ENCODE assay signal across 2 cellular contexts in the genomic region with DNA sequence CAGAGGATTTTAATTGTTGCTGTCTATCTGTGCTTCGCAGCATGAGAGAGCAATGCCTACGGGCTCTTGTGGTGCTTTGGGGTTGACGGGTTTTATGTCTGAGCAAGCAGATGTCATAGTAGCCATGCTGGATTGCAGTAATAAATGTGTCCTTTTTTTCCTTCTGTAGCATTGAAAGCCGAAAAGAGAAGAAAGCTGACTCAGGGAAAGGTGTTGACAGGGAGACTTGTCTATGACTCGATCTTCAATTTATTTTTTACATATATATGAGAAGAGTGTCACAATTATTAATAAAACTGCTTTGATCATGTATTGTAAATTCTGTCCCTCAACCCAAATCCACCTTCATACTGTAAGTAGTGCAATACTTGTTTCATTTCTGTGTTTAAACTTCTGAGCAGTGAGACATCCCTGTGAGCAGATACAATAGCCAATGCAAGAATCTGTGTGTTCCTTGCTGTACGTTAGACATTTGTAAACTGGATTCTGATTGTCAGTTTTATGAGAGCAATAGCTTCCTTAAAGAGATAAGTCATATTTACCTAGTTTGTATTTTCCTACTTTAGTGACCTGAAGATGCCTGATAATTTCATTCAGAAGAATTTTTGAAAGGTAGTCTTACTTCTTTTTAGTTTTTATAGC.
TF ChIP-seq lines count a peak whose summit lies in the region.

No MANE protein-coding gene starts in this region.

TF ChIP-seq in HepG2, 621 proteins besides CTCF, POLR2A, EP300 and RAD21:
- TF ChIP-seq ATM (IDR thresholded peaks at IDR 0.05; ENCODE audit: borderline replicate concordance), result no peak
- TF ChIP-seq ARNT (IDR thresholded peaks at IDR 0.05), result no peak
- peak; percentile 56; the same call in 1 of the 2 replicates for TF ChIP-seq MAFF (IDR thresholded peaks at IDR 0.05; ENCODE audit: low read depth, low read length)
- no peak for TF ChIP-seq ZSCAN29 (CRISPR knock-in tag; conservative IDR thresholded peaks at IDR 0.05)
- no peak for TF ChIP-seq ZNF672 (CRISPR knock-in tag; IDR thresholded peaks at IDR 0.05)
- TF ChIP-seq MAFK (conservative IDR thresholded peaks at IDR 0.05 in 1 of 2, IDR thresholded peaks at IDR 0.05 in 1 of 2; ENCODE audit: low read length in 2 of 2), result peak; percentile 58 to 83; a peak in 3 of 4 replicates
- TF ChIP-seq MIER3 (CRISPR knock-in tag; IDR thresholded peaks at IDR 0.05; ENCODE audit: borderline replicate concordance), result no peak

TF ChIP-seq in IMR-90, 13 proteins besides CTCF, POLR2A, EP300 and RAD21:
- TF ChIP-seq BHLHE40 (IDR thresholded peaks at IDR 0.05; ENCODE audit: low read depth, low read length), result no peak
- no peak for TF ChIP-seq CEBPB (IDR thresholded peaks at IDR 0.05; ENCODE audit: low read depth, low read length)
- peak; percentile 70 for TF ChIP-seq MAFK (IDR thresholded peaks at IDR 0.05; ENCODE audit: low read depth, low read length)
